In genomic region chr16:58129097-58129936, GRCh38 we compare ENCODE assay signal across 8 cellular contexts. TPM values are rescaled to one million over a fixed set of nuclear protein-coding genes. Genes with fewer than 3 reads are reported as not detected.
DNase-seq lines count a peak whose midpoint lies in the region; ATAC-seq and TF ChIP-seq lines count a peak whose summit lies in the region.

CFAP20 (minus strand) TSS chr16:58129381; CDS start chr16:58129115, 266 bp downstream.

- peak within 1 kb of the TSS; percentile 78 for H3K4me3 Mint-ChIP-seq in activated T-helper 2 cell treated with anti-CD3 and anti-CD28 coated beads, Interferon-gamma antibody, Interleukin-2, Interleukin-4, amounts not matched to agents 10 μg/mL and 5 μg/mL and 100 μg/mL, durations not matched to agents 14 hours and 24 hours and 36 hours (ENCODE audit: low read depth)
- peak within 1 kb of the TSS; percentile 89 to 96 (median 92) for H3K4me3 Mint-ChIP-seq in naive thymus-derived CD4-positive, alpha-beta T cell
- H3K4me3 Mint-ChIP-seq in stimulated activated naive B cell treated with anti-CD40 and anti-IgM and Interleukin-4, amounts not matched to agents 10 μg/mL and 1 μg/mL and 100 μg/mL, for 72 hours = peak within 1 kb of the TSS; percentile 87 to 88

- H3K27ac Mint-ChIP-seq in activated T-helper 2 cell treated with anti-CD3 and anti-CD28 coated beads, Interferon-gamma antibody, Interleukin-2, Interleukin-4, amounts not matched to agents 10 μg/mL and 5 μg/mL and 100 μg/mL, durations not matched to agents 14 hours and 24 hours and 36 hours = peak within 1 kb of the TSS; percentile 69
- H3K27ac Mint-ChIP-seq in naive thymus-derived CD4-positive, alpha-beta T cell = peak within 1 kb of the TSS; percentile 80 to 98 (median 94)
- peak within 1 kb of the TSS; percentile 92 for H3K27ac Mint-ChIP-seq in stimulated activated naive B cell treated with anti-CD40 and anti-IgM and Interleukin-4, amounts not matched to agents 10 μg/mL and 1 μg/mL and 100 μg/mL, for 72 hours

- H3K9me3 Mint-ChIP-seq in activated T-helper 2 cell treated with anti-CD3 and anti-CD28 coated beads, Interferon-gamma antibody, Interleukin-2, Interleukin-4, amounts not matched to agents 10 μg/mL and 5 μg/mL and 100 μg/mL, durations not matched to agents 14 hours and 24 hours and 36 hours = no peaks in the 10 kb centered on the region
- H3K9me3 Mint-ChIP-seq in naive thymus-derived CD4-positive, alpha-beta T cell = peaks cover 0 to 4% (median 0%) of the 10 kb centered on the region in 11 donors
- H3K9me3 Mint-ChIP-seq in stimulated activated naive B cell treated with anti-CD40 and anti-IgM and Interleukin-4, amounts not matched to agents 10 μg/mL and 1 μg/mL and 100 μg/mL, for 72 hours = no peaks in the 10 kb centered on the region

- H3K79me2 ChIP-seq in fibroblast of lung (ENCODE audit: control insufficient read depth, insufficient read depth, low read length) = peaks cover 42% of the 10 kb centered on the region

- no peaks in the 10 kb centered on the region for H3K36me3 ChIP-seq in RWPE2 (ENCODE audit: low read depth)
- H3K36me3 ChIP-seq in fibroblast of lung (ENCODE audit: control insufficient read depth, insufficient read depth, low read length) = no peaks in the 10 kb centered on the region
- H3K36me3 ChIP-seq in naive thymus-derived CD4-positive, alpha-beta T cell (ENCODE audit: control insufficient read depth in 2 of 3, insufficient read depth in 3 of 3, low read length in 3 of 3) = peaks cover 0 to 3% (median 0%) of the 10 kb centered on the region in 3 experiments

- peak within 1 kb of the TSS; percentile 91 for H3K9ac ChIP-seq in fibroblast of lung (ENCODE audit: insufficient read depth, low read length)

- peak within 1 kb of the TSS; percentile 77 for H2AFZ ChIP-seq in fibroblast of lung (ENCODE audit: low read length)

- intact Hi-C loops in activated T-helper 2 cell treated with anti-CD3 and anti-CD28 coated beads, Interferon-gamma antibody, Interleukin-2, Interleukin-4, amounts not matched to agents 10 μg/mL and 5 μg/mL and 100 μg/mL, durations not matched to agents 14 hours and 24 hours and 36 hours (cut with micrococcal nuclease) = loop anchor here (1.0 to 10.0 kb wide), 6 partner anchors 67 to 517 kb away; partner anchors contain the start of genes KATNB1 and MMP15
- intact Hi-C loops in naive thymus-derived CD4-positive, alpha-beta T cell (cut with micrococcal nuclease) = loop anchor here (1.0 to 10.0 kb wide), 22 partner anchors 69 to 1521 kb away; partner anchors contain the start of genes CSNK2A2 (in 2 of the 2), GINS3 (in 2 of the 2), GOT2 (in 2 of the 2) and KATNB1 (in 2 of the 2)

- CTCF ChIA-PET in naive thymus-derived CD4-positive, alpha-beta T cell (lab: Charles Lee) = interaction anchor here (0.6 to 1.8 kb wide), 7 partner anchors 12 to 626 kb away, joined by 3 to 4 read pairs (median 4); no protein-coding TSS in a partner anchor

- TF ChIP-seq CTCF in RWPE2 (IDR thresholded peaks at IDR 0.05; ENCODE audit: poor library complexity, severe bottlenecking) = no peak
- TF ChIP-seq CTCF in fibroblast of lung (conservative IDR thresholded peaks at IDR 0.05 in 1 of 2, IDR thresholded peaks at IDR 0.05 in 1 of 2; ENCODE audit: low read depth in 1 of 2, low read length in 2 of 2) = no peak

- H3K27ac ChIP-seq in RWPE2 (ENCODE audit: poor library complexity, severe bottlenecking) (peak within 1 kb of the TSS; percentile 60), fibroblast of lung (ENCODE audit: insufficient read depth, low read length) (peak within 1 kb of the TSS; percentile 86)
- peak within 1 kb of the TSS; percentile 90 for H3K27ac ChIP-seq in naive thymus-derived CD4-positive, alpha-beta T cell (ENCODE audit: low read depth, low read length)

- peak within 1 kb of the TSS; percentile 86 for H3K4me2 ChIP-seq in fibroblast of lung (ENCODE audit: extremely low read depth, insufficient read depth, low read length)

- ATAC-seq in RWPE2 (ENCODE audit: low read depth) = peak; percentile 93
- peak; percentile 94 for ATAC-seq in naive thymus-derived CD4-positive, alpha-beta T cell
- ATAC-seq in stimulated activated naive B cell treated with anti-CD40 and anti-IgM and Interleukin-4, amounts not matched to agents 10 μg/mL and 1 μg/mL and 100 μg/mL, for 72 hours (replicated peaks) = peak; percentile 88 to 94

- H3K4me1 Mint-ChIP-seq in activated T-helper 2 cell treated with anti-CD3 and anti-CD28 coated beads, Interferon-gamma antibody, Interleukin-2, Interleukin-4, amounts not matched to agents 10 μg/mL and 5 μg/mL and 100 μg/mL, durations not matched to agents 14 hours and 24 hours and 36 hours (ENCODE audit: low read depth) = peaks cover 30% of the 10 kb centered on the region
- H3K4me1 Mint-ChIP-seq in naive thymus-derived CD4-positive, alpha-beta T cell = peaks cover 30 to 47% (median 45%) of the 10 kb centered on the region in 7 donors
- H3K4me1 Mint-ChIP-seq in stimulated activated naive B cell treated with anti-CD40 and anti-IgM and Interleukin-4, amounts not matched to agents 10 μg/mL and 1 μg/mL and 100 μg/mL, for 72 hours = peaks cover 25 to 28% of the 10 kb centered on the region in 2 donors

- peaks cover 23% of the 10 kb centered on the region for H3K4me1 ChIP-seq in RWPE2 (ENCODE audit: insufficient read depth, poor library complexity, severe bottlenecking)
- H3K4me1 ChIP-seq in fibroblast of lung (ENCODE audit: control insufficient read depth, extremely low read depth, insufficient read depth, low read length) = peaks cover 4% of the 10 kb centered on the region
- H3K4me1 ChIP-seq in naive thymus-derived CD4-positive, alpha-beta T cell (ENCODE audit: control insufficient read depth in 2 of 2, insufficient read depth in 2 of 2, low read length in 2 of 2) = peaks cover 17 to 29% of the 10 kb centered on the region in 2 donors

- H4K20me1 ChIP-seq in fibroblast of lung (ENCODE audit: control insufficient read depth, extremely low read depth, insufficient read depth, low read length) = no peaks in the 10 kb centered on the region

- POLR2A ChIA-PET in naive thymus-derived CD4-positive, alpha-beta T cell (lab: Charles Lee) = interaction anchor here (0.8 to 2.0 kb wide), 5 partner anchors 9 to 394 kb away, joined by 3 to 8 read pairs (median 5); partner anchors contain the start of gene KATNB1

- DNase-seq in EH (ENCODE audit: low read depth) = peak; percentile 100
- peak; percentile 99 for DNase-seq in H4 (ENCODE audit: low spot score)
- DNase-seq in LoVo (ENCODE audit: low spot score) = peak; percentile 100
- DNase-seq in RWPE2 (ENCODE audit: low spot score) = peak; percentile 100
- peak; percentile 97 for DNase-seq in activated T-helper 2 cell treated with anti-CD3 and anti-CD28 coated beads, Interferon-gamma antibody, Interleukin-2, Interleukin-4, amounts not matched to agents 10 μg/mL and 5 μg/mL and 100 μg/mL, durations not matched to agents 14 hours and 24 hours and 36 hours (ENCODE audit: low spot score)
- DNase-seq in fibroblast of lung (ENCODE audit: low read depth in 2 of 2) = peak; percentile 100
- DNase-seq in naive thymus-derived CD4-positive, alpha-beta T cell = peak; percentile 87 to 99 (median 97)
- DNase-seq in stimulated activated naive B cell treated with anti-CD40 and anti-IgM and Interleukin-4, amounts not matched to agents 10 μg/mL and 1 μg/mL and 100 μg/mL, for 72 hours = peak; percentile 98

- peaks cover 6% of the 10 kb centered on the region for H3K36me3 Mint-ChIP-seq in activated T-helper 2 cell treated with anti-CD3 and anti-CD28 coated beads, Interferon-gamma antibody, Interleukin-2, Interleukin-4, amounts not matched to agents 10 μg/mL and 5 μg/mL and 100 μg/mL, durations not matched to agents 14 hours and 24 hours and 36 hours (ENCODE audit: low read depth)
- H3K36me3 Mint-ChIP-seq in naive thymus-derived CD4-positive, alpha-beta T cell = peaks cover 0 to 6% (median 0%) of the 10 kb centered on the region in 5 donors
- H3K36me3 Mint-ChIP-seq in stimulated activated naive B cell treated with anti-CD40 and anti-IgM and Interleukin-4, amounts not matched to agents 10 μg/mL and 1 μg/mL and 100 μg/mL, for 72 hours = peaks cover 0 to 1% of the 10 kb centered on the region in 2 donors

- H3K9me3 ChIP-seq in RWPE2 (ENCODE audit: severe bottlenecking) (no peaks in the 10 kb centered on the region), fibroblast of lung (ENCODE audit: control insufficient read depth, insufficient read depth, low read depth, low read length) (no peaks in the 10 kb centered on the region)
- H3K9me3 ChIP-seq in naive thymus-derived CD4-positive, alpha-beta T cell (ENCODE audit: control insufficient read depth in 2 of 3, low read length in 3 of 3) = no peaks in the 10 kb centered on the region

- H3K27me3 ChIP-seq in RWPE2 (ENCODE audit: insufficient read depth, poor library complexity, severe bottlenecking) = no peaks in the 10 kb centered on the region
- no peaks in the 10 kb centered on the region for H3K27me3 ChIP-seq in fibroblast of lung (ENCODE audit: control insufficient read depth, insufficient read depth, low read length)
- H3K27me3 ChIP-seq in naive thymus-derived CD4-positive, alpha-beta T cell (ENCODE audit: control insufficient read depth in 2 of 2, insufficient read depth in 2 of 2, low read length in 2 of 2) = no peaks in the 10 kb centered on the region

- no peaks in the 10 kb centered on the region for H3K27me3 Mint-ChIP-seq in activated T-helper 2 cell treated with anti-CD3 and anti-CD28 coated beads, Interferon-gamma antibody, Interleukin-2, Interleukin-4, amounts not matched to agents 10 μg/mL and 5 μg/mL and 100 μg/mL, durations not matched to agents 14 hours and 24 hours and 36 hours (ENCODE audit: low read depth)
- H3K27me3 Mint-ChIP-seq in naive thymus-derived CD4-positive, alpha-beta T cell = no peaks in the 10 kb centered on the region
- H3K27me3 Mint-ChIP-seq in stimulated activated naive B cell treated with anti-CD40 and anti-IgM and Interleukin-4, amounts not matched to agents 10 μg/mL and 1 μg/mL and 100 μg/mL, for 72 hours = no peaks in the 10 kb centered on the region

- H3K4me3 ChIP-seq in RWPE2 (ENCODE audit: severe bottlenecking) (peak within 1 kb of the TSS; percentile 72), fibroblast of lung (replicated peaks in 1 of 4; ENCODE audit: control extremely low read depth in 1 of 4, insufficient read depth in 1 of 4, low read depth in 3 of 4, low read length in 4 of 4) (peak within 1 kb of the TSS; percentile 70 to 95 (median 90))
- H3K4me3 ChIP-seq in naive thymus-derived CD4-positive, alpha-beta T cell (ENCODE audit: low read length) = peak within 1 kb of the TSS; percentile 99

RNA-seq across cellular contexts. Expression of gene CFAP20, which starts in this region (rescaled TPM):
- 89.4 and 100 TPM in 2 replicates for total RNA-seq in H4 (2014; rRNA removed; shearing (Covaris generic))
- total RNA-seq in activated T-helper 2 cell treated with anti-CD3 and anti-CD28 coated beads, Interferon-gamma antibody, Interleukin-2, Interleukin-4, amounts not matched to agents 10 μg/mL and 5 μg/mL and 100 μg/mL, durations not matched to agents 14 hours and 24 hours and 36 hours = 51.6 and 51.7 TPM in 2 replicates
- total RNA-seq in fibroblast of lung = 23.4 and 29.2 TPM in 2 replicates
- polyA plus RNA-seq in fibroblast of lung = 30.2 and 33.2 TPM in 2 replicates
- polyA plus RNA-seq in fibroblast of lung (2012) = 22.8 and 31.8 TPM in 2 replicates
- polyA minus RNA-seq in fibroblast of lung (ENCODE audit: low replicate concordance) = 20.3 and 22.2 TPM in 2 replicates
- 100 to 1,000 TPM in 2 of 5 experiments, 10 to 100 TPM in 3; 28.2 to 165 (median 40.7) TPM for total RNA-seq in naive thymus-derived CD4-positive, alpha-beta T cell
- polyA plus RNA-seq in naive thymus-derived CD4-positive, alpha-beta T cell = 10 to 100 TPM; 30.3 to 39.1 TPM

Comparison
In these comparisons a context has a peak if more than half of its experiments do, and no peak if none do; other contexts are left out.
1. Peak in every context shown above with its lines: DNase-seq, ATAC-seq, H3K4me3 ChIP-seq and H3K27ac ChIP-seq.